Comparison of ENCODE assay signal across 8 cellular contexts in the genomic region with DNA sequence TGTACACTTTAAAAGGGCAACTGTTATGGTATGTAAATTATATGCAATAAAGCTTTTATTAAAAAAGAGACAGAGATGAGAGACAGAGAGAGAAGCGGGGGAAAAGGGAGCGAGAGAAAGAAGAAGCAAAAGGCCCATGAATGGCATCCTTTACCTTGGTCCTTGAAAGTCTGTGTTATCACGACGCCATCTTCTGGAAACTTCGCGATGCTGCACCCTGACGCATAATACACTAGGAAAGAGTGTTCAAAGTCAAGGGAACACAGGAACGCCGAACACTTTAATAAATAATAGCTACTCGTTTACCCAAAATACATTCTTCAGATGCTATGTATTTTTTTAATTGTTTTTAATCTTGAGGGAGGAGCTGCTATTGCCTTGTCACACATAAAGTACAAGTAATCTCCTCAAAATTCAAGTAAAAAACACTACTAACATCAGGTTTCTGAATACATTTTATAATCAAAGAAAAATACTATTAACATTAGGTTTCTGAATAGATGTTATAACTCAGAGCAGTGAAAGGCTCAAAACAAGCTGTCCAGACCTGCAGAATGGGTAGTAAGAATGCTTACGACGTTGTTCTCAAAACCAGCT. TPM values are rescaled to one million over a fixed set of nuclear protein-coding genes. Genes with fewer than 3 reads are reported as not detected.
DNase-seq lines count a peak whose midpoint lies in the region; ATAC-seq, FAIRE-seq and TF ChIP-seq lines count a peak whose summit lies in the region.

No MANE protein-coding gene starts in this region.

- CTCF ChIA-PET in activated CD4-positive, alpha-beta T cell treated with anti-CD3 and anti-CD28 coated beads for 36 hours (lab: Charles Lee), result interaction anchor here (0.6 to 3.6 kb wide), 25 partner anchors 9 to 243 kb away, joined by 3 to 30 read pairs (median 4); a partner anchor contains a TSS

- H3K4me3 Mint-ChIP-seq in activated CD4-positive, alpha-beta T cell treated with anti-CD3 and anti-CD28 coated beads for 36 hours, result no peak overlapping the region
- no peak overlapping the region for H3K4me3 Mint-ChIP-seq in osteocyte (ENCODE audit: unreplicated experiment)

- intact Hi-C loops in activated CD4-positive, alpha-beta T cell treated with anti-CD3 and anti-CD28 coated beads for 36 hours (cut with DNase I, micrococcal nuclease), result loop anchor here (1.0 to 10.0 kb wide), 5 partner anchors 93 to 241 kb away; a partner anchor contains a TSS

- H3K4me3 ChIP-seq in fibroblast of villous mesenchyme (ENCODE audit: low read depth, low read length), result no peak overlapping the region

- no peaks in the 10 kb centered on the region for H3K4me1 Mint-ChIP-seq in activated CD4-positive, alpha-beta T cell treated with anti-CD3 and anti-CD28 coated beads for 36 hours
- H3K4me1 Mint-ChIP-seq in osteocyte (ENCODE audit: unreplicated experiment), result no peaks in the 10 kb centered on the region

- TF ChIP-seq POLR2A in H54 (IDR thresholded peaks at IDR 0.05; ENCODE audit: low read depth, low read length), result no peak

- DNase-seq in activated CD4-positive, alpha-beta T cell treated with anti-CD3 and anti-CD28 coated beads for 36 hours, result peak; percentile 67
- no peak for DNase-seq in activated CD4-positive, alpha-beta T cell treated with anti-CD3 and anti-CD28 coated beads for 1 hour
- DNase-seq in NCI-H128 (lab: John Stamatoyannopoulos, UW; ENCODE audit: unreplicated experiment), result peak; percentile 37
- peak; percentile 57 for DNase-seq in fibroblast of villous mesenchyme (ENCODE audit: low read depth)
- DNase-seq in osteocyte (ENCODE audit: extremely low spot score, unreplicated experiment), result no peak
- no peak for DNase-seq in H54 (ENCODE audit: insufficient read length, low spot score)
- no peak for DNase-seq in GF-D8 (lab: John Stamatoyannopoulos, UW)

- TF ChIP-seq CTCF in VCaP (conservative IDR thresholded peaks at IDR 0.05) (peak; percentile 78), fibroblast of villous mesenchyme (IDR thresholded peaks at IDR 0.05; ENCODE audit: insufficient read depth, low read depth, low read length) (peak; percentile 71), osteocyte (IDR thresholded peaks at IDR 0.05) (peak; percentile 87)

- no peaks in the 10 kb centered on the region for H3K9me3 Mint-ChIP-seq in activated CD4-positive, alpha-beta T cell treated with anti-CD3 and anti-CD28 coated beads for 36 hours (ENCODE audit: low read depth)
- H3K9me3 Mint-ChIP-seq in osteocyte (ENCODE audit: unreplicated experiment), result no peaks in the 10 kb centered on the region

- ATAC-seq in activated CD4-positive, alpha-beta T cell treated with anti-CD3 and anti-CD28 coated beads for 36 hours, result peak; percentile 70

- POLR2A ChIA-PET in activated CD4-positive, alpha-beta T cell treated with anti-CD3 and anti-CD28 coated beads for 36 hours (lab: Charles Lee), result no interaction called here

- no peak overlapping the region for H3K27ac ChIP-seq in VCaP

- peaks cover 48% of the 10 kb centered on the region for H3K36me3 Mint-ChIP-seq in activated CD4-positive, alpha-beta T cell treated with anti-CD3 and anti-CD28 coated beads for 36 hours (ENCODE audit: low read depth)
- peaks cover 51% of the 10 kb centered on the region for H3K36me3 Mint-ChIP-seq in osteocyte (ENCODE audit: unreplicated experiment)

- no peaks in the 10 kb centered on the region for H3K27me3 Mint-ChIP-seq in activated CD4-positive, alpha-beta T cell treated with anti-CD3 and anti-CD28 coated beads for 36 hours
- H3K27me3 Mint-ChIP-seq in osteocyte (ENCODE audit: unreplicated experiment), result no peaks in the 10 kb centered on the region

- FAIRE-seq in H54 (lab: Jason Lieb, UNC), result no peak

- H3K27ac Mint-ChIP-seq in activated CD4-positive, alpha-beta T cell treated with anti-CD3 and anti-CD28 coated beads for 36 hours, result no peak overlapping the region
- no peak overlapping the region for H3K27ac Mint-ChIP-seq in osteocyte (ENCODE audit: unreplicated experiment)

RNA-seq across cellular contexts. Expression of a gene that starts 23.0 kb away (rescaled TPM):
- total RNA-seq in activated CD4-positive, alpha-beta T cell treated with anti-CD3 and anti-CD28 coated beads for 36 hours, result not detected
- total RNA-seq in fibroblast of villous mesenchyme (not detected in 2 replicates), osteocyte (not detected in 2 replicates)

RNA-seq across cellular contexts. Expression of a gene that starts 51.1 kb away (rescaled TPM):
- 10 to 100 TPM; 32.0 to 32.2 TPM for total RNA-seq in activated CD4-positive, alpha-beta T cell treated with anti-CD3 and anti-CD28 coated beads for 36 hours
- total RNA-seq in fibroblast of villous mesenchyme (77.0 and 97.2 TPM in 2 replicates), osteocyte (130 and 136 TPM in 2 replicates)

Comparison
In these comparisons a context has a peak if more than half of its experiments do, and no peak if none do; other contexts are left out.
1. DNase-seq: peak in activated CD4-positive, alpha-beta T cell treated with anti-CD3 and anti-CD28 coated beads for 36 hours (single experiment), NCI-H128 (single experiment) and fibroblast of villous mesenchyme (single experiment); none in activated CD4-positive, alpha-beta T cell treated with anti-CD3 and anti-CD28 coated beads for 1 hour (single experiment), osteocyte (single experiment), H54 (single experiment) and GF-D8 (single experiment).
2. Peak in every context shown above with its lines, with median percentiles within 50 percentile points of each other: CTCF ChIP-seq.